20 cellular contexts compared by ENCODE assay signal in the genomic region with DNA sequence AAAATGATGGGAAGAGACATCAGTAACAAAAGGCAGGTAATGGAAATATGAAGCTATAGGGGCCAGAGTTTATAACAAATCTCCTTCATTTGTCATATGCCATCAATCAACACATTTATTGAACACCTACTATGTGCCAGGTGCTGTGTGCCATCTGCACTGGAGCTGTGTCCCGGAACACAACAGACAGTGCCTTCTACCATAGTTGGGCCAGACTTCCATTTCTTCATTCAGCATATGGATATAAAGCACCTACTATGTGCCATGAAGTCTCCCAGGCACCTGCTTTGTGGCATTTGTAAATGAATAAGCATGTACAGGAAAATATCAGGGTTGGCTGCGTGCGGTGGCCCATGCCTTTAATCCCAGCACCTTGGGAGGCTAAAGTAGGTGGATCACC.
DNase-seq lines count a peak whose midpoint lies in the region; ATAC-seq, FAIRE-seq and TF ChIP-seq lines count a peak whose summit lies in the region.
"Had no signal": no experiment of that assay in that cellular context is flagged by ENCODE, and none has a peak within 500 bp of the region (broad histone marks: within the 10 kb centered on the region; RNA-seq: fewer than 3 reads in every experiment).

No MANE protein-coding gene starts in this region.

- TF ChIP-seq RAD21 in GM12878 (IDR thresholded peaks at IDR 0.05; ENCODE audit: insufficient read depth, low read depth, low read length): no peak

- SMC1A ChIA-PET in GM12878 (lab: Charles Lee; ENCODE audit: uncharacterized antibody, unreplicated experiment): no interaction called here

- CTCF ChIA-PET in GM12878 (lab: Yijun Ruan, JAX): no interaction called here

- RAD21 ChIA-PET in GM12878 (lab: Charles Lee; ENCODE audit: unreplicated experiment): no interaction called here

- POLR2A ChIA-PET in GM12878 (lab: Charles Lee): no interaction called here

- no peak overlapping the region for H3K4me3 Mint-ChIP-seq in activated naive CD4-positive, alpha-beta T cell treated with anti-CD3 and anti-CD28 coated beads, Interleukin-2, amount 50 U/mL, for 24 hours
- H3K4me3 Mint-ChIP-seq in stimulated activated naive B cell treated with anti-CD40 and anti-IgM and Interleukin-4, amounts not matched to agents 10 μg/mL and 1 μg/mL and 100 μg/mL, for 72 hours: no peak overlapping the region
- H3K4me3 Mint-ChIP-seq: B cell; CD4-positive, alpha-beta T cell; CD8-positive, alpha-beta T cell had no signal

- no peaks in the 10 kb centered on the region for H3K9me3 Mint-ChIP-seq in activated naive CD4-positive, alpha-beta T cell treated with anti-CD3 and anti-CD28 coated beads, Interleukin-2, amount 50 U/mL, for 24 hours
- H3K9me3 Mint-ChIP-seq in stimulated activated naive B cell treated with anti-CD40 and anti-IgM and Interleukin-4, amounts not matched to agents 10 μg/mL and 1 μg/mL and 100 μg/mL, for 72 hours: peaks cover 0 to 2% of the 10 kb centered on the region in 2 donors
- H3K9me3 Mint-ChIP-seq: CD4-positive, alpha-beta T cell; CD8-positive, alpha-beta T cell had no signal

- no peaks in the 10 kb centered on the region for H3K4me1 ChIP-seq in GM12878 (ENCODE audit: control insufficient read depth, insufficient read depth, low read length)
- H3K4me1 ChIP-seq: A549; BLaER1 treated with 17β-estradiol and CSF1 and Interleukin-3, amounts not matched to agents 10 nM and 100 nM; Caco-2 had no signal

- H3K36me3 ChIP-seq in GM12878 (ENCODE audit: control insufficient read depth in 2 of 2, insufficient read depth in 2 of 2, low read length in 1 of 2): no peaks in the 10 kb centered on the region
- no peaks in the 10 kb centered on the region for H3K36me3 ChIP-seq in H7 (replicated peaks; ENCODE audit: control insufficient read depth, insufficient read depth, low read length)
- H3K36me3 ChIP-seq: BLaER1 treated with 17β-estradiol and CSF1 and Interleukin-3, amounts not matched to agents 10 nM and 100 nM had no signal

- ATAC-seq in GM12878: no peak
- ATAC-seq in stimulated activated naive B cell treated with anti-CD40 and anti-IgM and Interleukin-4, amounts not matched to agents 10 μg/mL and 1 μg/mL and 100 μg/mL, for 72 hours (replicated peaks): no peak
- ATAC-seq: A549 had no signal

- 93% methylated on average over 3 of the region's 3 CpGs for WGBS in GM12878 (ENCODE audit: insufficient coverage, insufficient replicate concordance, low lambda C conversion rate, missing lambda C conversion rate)

- no peaks in the 10 kb centered on the region for H3K9me3 ChIP-seq in GM12878 (replicated peaks; ENCODE audit: control insufficient read depth, insufficient read depth, low read length)
- H3K9me3 ChIP-seq: A549; BLaER1 treated with 17β-estradiol and CSF1 and Interleukin-3, amounts not matched to agents 10 nM and 100 nM; Caco-2 had no signal

- DNase-seq in activated naive CD4-positive, alpha-beta T cell (lab: John Stamatoyannopoulos, UW): no peak
- DNase-seq in GM12878 (ENCODE audit: low read depth, low spot score) (no peak), GM12891 (ENCODE audit: insufficient read length, low spot score) (no peak), H7 (no peak)
- DNase-seq in stimulated activated naive B cell treated with anti-CD40 and anti-IgM and Interleukin-4, amounts not matched to agents 10 μg/mL and 1 μg/mL and 100 μg/mL, for 72 hours: no peak
- DNase-seq: AML-193; Caco-2; Calu3; CD4-positive, alpha-beta T cell; CD8-positive, alpha-beta T cell; GF-D8 had no signal

- no TSS peak for BruUV-seq in GM12878 (replicated peaks; lab: Mats Ljungman, UMichigan)

- H3K27me3 ChIP-seq in GM12878 (replicated peaks in 1 of 2; ENCODE audit: control insufficient read depth in 2 of 2, insufficient read depth in 2 of 2, low read length in 1 of 2) (no peaks in the 10 kb centered on the region), H7 (ENCODE audit: control insufficient read depth, insufficient read depth, low read length) (no peaks in the 10 kb centered on the region)
- H3K27me3 ChIP-seq: BLaER1 treated with 17β-estradiol and CSF1 and Interleukin-3, amounts not matched to agents 10 nM and 100 nM had no signal

- TF ChIP-seq CTCF in GM12878 (IDR thresholded peaks at IDR 0.05 in 2 of 3, conservative IDR thresholded peaks at IDR 0.05 in 1 of 3; ENCODE audit: control insufficient read depth in 2 of 3, extremely low read depth in 1 of 3, insufficient read depth in 1 of 3, low read depth in 3 of 3, low read length in 3 of 3): no peak

- intact Hi-C loops in GM12878 (cut with micrococcal nuclease; ENCODE audit: unreplicated experiment): no loop called here

- no peaks in the 10 kb centered on the region for H3K27me3 Mint-ChIP-seq in activated naive CD4-positive, alpha-beta T cell treated with anti-CD3 and anti-CD28 coated beads, Interleukin-2, amount 50 U/mL, for 24 hours
- peaks cover 13 to 20% of the 10 kb centered on the region in 2 donors for H3K27me3 Mint-ChIP-seq in stimulated activated naive B cell treated with anti-CD40 and anti-IgM and Interleukin-4, amounts not matched to agents 10 μg/mL and 1 μg/mL and 100 μg/mL, for 72 hours
- H3K27me3 Mint-ChIP-seq: B cell had no signal

- no peaks in the 10 kb centered on the region for H3K79me2 ChIP-seq in GM12878 (ENCODE audit: control insufficient read depth, insufficient read depth, low read length)

- TF ChIP-seq EP300 in GM12878 (IDR thresholded peaks at IDR 0.05; ENCODE audit: borderline replicate concordance in 1 of 2, control insufficient read depth in 1 of 2, low read depth in 2 of 2, low read length in 2 of 2): no peak

- H3K4me3 ChIP-seq in GM12878: no peak overlapping the region
- H3K4me3 ChIP-seq in H7 (ENCODE audit: insufficient read depth, low read depth, low read length): no peak overlapping the region
- H3K4me3 ChIP-seq: A549; BLaER1 treated with 17β-estradiol and CSF1 and Interleukin-3, amounts not matched to agents 10 nM and 100 nM had no signal

- H3K36me3 Mint-ChIP-seq in activated naive CD4-positive, alpha-beta T cell treated with anti-CD3 and anti-CD28 coated beads, Interleukin-2, amount 50 U/mL, for 24 hours: peaks cover 1% of the 10 kb centered on the region
- H3K36me3 Mint-ChIP-seq in stimulated activated naive B cell treated with anti-CD40 and anti-IgM and Interleukin-4, amounts not matched to agents 10 μg/mL and 1 μg/mL and 100 μg/mL, for 72 hours: no peaks in the 10 kb centered on the region
- H3K36me3 Mint-ChIP-seq: CD8-positive, alpha-beta T cell had no signal

- in situ Hi-C loops in GM12878 (cut with MboI): no loop called here

- H3K27ac ChIP-seq in GM12878 (ENCODE audit: control insufficient read depth, insufficient read depth): no peak overlapping the region
- H3K27ac ChIP-seq: 22Rv1; A549; BLaER1 treated with 17β-estradiol and CSF1 and Interleukin-3, amounts not matched to agents 10 nM and 100 nM; C4-2B had no signal

- H3K4me1 Mint-ChIP-seq in activated naive CD4-positive, alpha-beta T cell treated with anti-CD3 and anti-CD28 coated beads, Interleukin-2, amount 50 U/mL, for 24 hours: no peaks in the 10 kb centered on the region
- peaks cover 4 to 6% of the 10 kb centered on the region in 2 donors for H3K4me1 Mint-ChIP-seq in stimulated activated naive B cell treated with anti-CD40 and anti-IgM and Interleukin-4, amounts not matched to agents 10 μg/mL and 1 μg/mL and 100 μg/mL, for 72 hours
- H3K4me1 Mint-ChIP-seq: B cell had no signal

- no peak overlapping the region for H3K9ac ChIP-seq in GM12878 (ENCODE audit: control insufficient read depth, insufficient read depth, low read length)
- H3K9ac ChIP-seq: BLaER1 treated with 17β-estradiol and CSF1 and Interleukin-3, amounts not matched to agents 10 nM and 100 nM had no signal

- no peak overlapping the region for H2AFZ ChIP-seq in GM12878 (ENCODE audit: control insufficient read depth, low read depth, low read length)

- FAIRE-seq in GM12878 (lab: Jason Lieb, UNC) (no peak), GM12891 (lab: Jason Lieb, UNC) (no peak)
- FAIRE-seq: A549, D721Med, G401.6, GM19239 had no signal

- no peaks in the 10 kb centered on the region for H4K20me1 ChIP-seq in GM12878 (ENCODE audit: control insufficient read depth, insufficient read depth)
- H4K20me1 ChIP-seq: BLaER1 treated with 17β-estradiol and CSF1 and Interleukin-3, amounts not matched to agents 10 nM and 100 nM had no signal

- no peak overlapping the region for H3K4me2 ChIP-seq in GM12878 (ENCODE audit: control insufficient read depth, insufficient read depth)
- H3K4me2 ChIP-seq: A549; BLaER1 treated with 17β-estradiol and CSF1 and Interleukin-3, amounts not matched to agents 10 nM and 100 nM had no signal

- TF ChIP-seq POLR2A in GM12878 (IDR thresholded peaks at IDR 0.05; ENCODE audit: low read depth, low read length) (no peak), GM12891 (IDR thresholded peaks at IDR 0.05; ENCODE audit: low read depth, low read length) (no peak)

- H3K27ac Mint-ChIP-seq in activated naive CD4-positive, alpha-beta T cell treated with anti-CD3 and anti-CD28 coated beads, Interleukin-2, amount 50 U/mL, for 24 hours: peak overlapping the region; percentile 47
- H3K27ac Mint-ChIP-seq in stimulated activated naive B cell treated with anti-CD40 and anti-IgM and Interleukin-4, amounts not matched to agents 10 μg/mL and 1 μg/mL and 100 μg/mL, for 72 hours: peak overlapping the region; percentile 59
- H3K27ac Mint-ChIP-seq: B cell; CD4-positive, alpha-beta T cell; CD8-positive, alpha-beta T cell had no signal

TF ChIP-seq in GM12878, 131 proteins besides CTCF, POLR2A, EP300 and RAD21 (continues in another document):
- no peak for TF ChIP-seq RB1 (IDR thresholded peaks at IDR 0.05; ENCODE audit: borderline replicate concordance)
- peak; percentile 28; the same call in 1 of the 2 replicates for TF ChIP-seq BMI1 (IDR thresholded peaks at IDR 0.05; ENCODE audit: borderline replicate concordance)
- peak; percentile 69 for TF ChIP-seq DPF2 (IDR thresholded peaks at IDR 0.05)

TF ChIP-seq in GM12891, 5 proteins besides CTCF, POLR2A, EP300 and RAD21:
- TF ChIP-seq TAF1 (IDR thresholded peaks at IDR 0.05; ENCODE audit: low read depth, low read length) (no peak), SPI1 (IDR thresholded peaks at IDR 0.05; ENCODE audit: low read depth, low read length) (no peak), POLR2AphosphoS5 (IDR thresholded peaks at IDR 0.05; ENCODE audit: low read depth, low read length) (no peak), POU2F2 (IDR thresholded peaks at IDR 0.05; ENCODE audit: low read depth, low read length) (no peak), PAX5 (IDR thresholded peaks at IDR 0.05; ENCODE audit: insufficient read depth, low read length, severe bottlenecking) (no peak)
